20 cellular contexts compared by ENCODE assay signal in genomic region chr16:65781363-65781762, GRCh38.
"Had no signal": no experiment of that assay in that cellular context is flagged by ENCODE, and none has a peak within 500 bp of the region (broad histone marks: within the 10 kb centered on the region; RNA-seq: fewer than 3 reads in every experiment).

No MANE protein-coding gene starts in this region.

- FAIRE-seq: bronchial epithelial cell, keratinocyte had no signal

- H3K4me3 ChIP-seq: adrenal gland, coronary artery, esophagus squamous epithelium, gastroesophageal sphincter, sigmoid colon, upper lobe of left lung had no signal

- DNase-seq: activated naive CD4-positive, alpha-beta T cell; activated T-cell treated with anti-CD3 and anti-CD28 coated beads, Interleukin-2, amount 50 U/mL, for 4 hours; adrenal gland; esophagus squamous epithelium; left colon; occipital lobe; sigmoid colon; stimulated activated CD4-positive, alpha-beta T cell treated with anti-CD3 and anti-CD28 coated beads, Interleukin-2, amount 100 ng/mL, for 48 hours; stimulated activated naive CD4-positive, alpha-beta T cell treated with Interleukin-2 at 50 U/mL for 16 hours; T-cell; upper lobe of left lung had no signal

- H3K4me1 ChIP-seq: upper lobe of left lung had no signal

- H3K27me3 Mint-ChIP-seq: memory B cell had no signal

- ATAC-seq: activated T-cell treated with anti-CD3 and anti-CD28 coated beads, Interleukin-2, amount 50 U/mL, for 4 hours; gastroesophageal sphincter; left colon; T-cell; WTC11 had no signal

- H3K9me3 Mint-ChIP-seq: activated T-helper 2 cell treated with anti-CD3 and anti-CD28 coated beads, Interferon-gamma antibody, Interleukin-2, Interleukin-4, amounts not matched to agents 10 μg/mL and 5 μg/mL and 100 μg/mL, durations not matched to agents 14 hours and 24 hours and 36 hours had no signal

- H3K9me3 ChIP-seq: upper lobe of left lung had no signal

- H3K27me3 ChIP-seq: adrenal gland, esophagus squamous epithelium, gastroesophageal sphincter, sigmoid colon, upper lobe of left lung had no signal

- H3K4me3 Mint-ChIP-seq: activated naive CD8-positive, alpha-beta T cell; activated T-cell treated with anti-CD3 and anti-CD28 coated beads, Interleukin-2, amount 50 U/mL, for 4 hours; memory B cell; T-cell; T-helper 2 cell treated with Interferon-gamma antibody and Interleukin-4, amounts not matched to agents 5 μg/mL and 100 μg/mL, for 36 hours; WTC11 had no signal

- H3K36me3 ChIP-seq: adrenal gland, esophagus squamous epithelium, gastroesophageal sphincter, sigmoid colon, upper lobe of left lung had no signal

- H3K27ac ChIP-seq: adrenal gland, esophagus squamous epithelium, gastroesophageal sphincter, sigmoid colon, upper lobe of left lung had no signal

- H3K4me1 Mint-ChIP-seq: memory B cell, T-cell had no signal

- H3K27ac Mint-ChIP-seq: activated naive CD8-positive, alpha-beta T cell; activated T-helper 2 cell treated with anti-CD3 and anti-CD28 coated beads, Interferon-gamma antibody, Interleukin-2, Interleukin-4, amounts not matched to agents 10 μg/mL and 5 μg/mL and 100 μg/mL, durations not matched to agents 14 hours and 24 hours and 36 hours; memory B cell; T-cell; T-helper 2 cell treated with Interferon-gamma antibody and Interleukin-4, amounts not matched to agents 5 μg/mL and 100 μg/mL, for 36 hours; WTC11 had no signal

- H3K36me3 Mint-ChIP-seq: activated naive CD8-positive, alpha-beta T cell; memory B cell; T-cell had no signal
